ENCODE assay signal across 21 cellular contexts in genomic region chr15:75232252-75232813, GRCh38. TPM values are rescaled to one million over a fixed set of nuclear protein-coding genes. Genes with fewer than 3 reads are reported as not detected.
"Had no signal": no experiment of that assay in that cellular context is flagged by ENCODE, and none has a peak within 500 bp of the region (broad histone marks: within the 10 kb centered on the region; RNA-seq: fewer than 3 reads in every experiment).

No MANE protein-coding gene starts in this region.

- ATAC-seq: activated T-helper 17 cell treated with anti-CD3 and anti-CD28 coated beads, Interleukin-2, amount 50 U/mL, for 72 hours; right lobe of liver; stimulated activated memory B cell treated with anti-CD40 and anti-IgM and Interleukin-4, amounts not matched to agents 10 μg/mL and 1 μg/mL and 100 μg/mL, for 72 hours; T-cell had no signal

- DNase-seq: activated CD4-positive, alpha-beta memory T cell treated with anti-CD3 and anti-CD28 coated beads, Interleukin-2, amount 10 ng/mL, durations not matched to agents 7 days and 5 days; activated CD4-positive, alpha-beta T cell treated with anti-CD3 and anti-CD28 coated beads for 48 hours; activated CD4-positive, CD25-positive, alpha-beta regulatory T cell; activated naive CD4-positive, alpha-beta T cell treated with anti-CD3 and anti-CD28 coated beads for 36 hours; effector CD8-positive, alpha-beta T cell; esophagus squamous epithelium; SK-N-SH; stimulated activated CD4-positive, alpha-beta T cell treated with anti-CD3 and anti-CD28 coated beads, Interleukin-4, amount 100 ng/mL, for 4 hours; T-cell; testis; upper lobe of left lung had no signal

- H3K4me1 ChIP-seq: esophagus squamous epithelium, right lobe of liver, testis had no signal

- H3K9ac ChIP-seq: SK-N-SH had no signal

- H3K27ac ChIP-seq: esophagus squamous epithelium, right lobe of liver, testis, upper lobe of left lung had no signal

- H3K4me3 ChIP-seq: esophagus squamous epithelium, right lobe of liver, testis, upper lobe of left lung had no signal

- H3K27me3 ChIP-seq: right lobe of liver, testis, upper lobe of left lung had no signal

- H3K9me3 ChIP-seq: esophagus squamous epithelium, right lobe of liver, SK-N-SH, testis, upper lobe of left lung had no signal

- H3K4me2 ChIP-seq: SK-N-SH had no signal

- H3K36me3 ChIP-seq: esophagus squamous epithelium, right lobe of liver, upper lobe of left lung had no signal

- H3K9me2 ChIP-seq: SK-N-SH had no signal

RNA-seq across cellular contexts. Expression of gene GOLGA6C, which starts 25.8 kb away (rescaled TPM):
- total RNA-seq: activated CD4-positive, alpha-beta memory T cell treated with anti-CD3 and anti-CD28 coated beads, Interleukin-2, amount 10 ng/mL, durations not matched to agents 7 days and 5 days; activated T-helper 17 cell treated with anti-CD3 and anti-CD28 coated beads, Interleukin-2, amount 50 U/mL, for 72 hours; cerebellum; endothelial cell of umbilical vein; esophagus squamous epithelium; lung microvascular endothelial cell; omental fat pad; pulmonary artery endothelial cell; T-cell; upper lobe of left lung had no signal

RNA-seq across cellular contexts. Expression of gene GOLGA6D, which starts 50.3 kb away (rescaled TPM):
- total RNA-seq: activated CD4-positive, alpha-beta memory T cell treated with anti-CD3 and anti-CD28 coated beads, Interleukin-2, amount 10 ng/mL, durations not matched to agents 7 days and 5 days; activated naive CD4-positive, alpha-beta T cell treated with anti-CD3 and anti-CD28 coated beads for 36 hours; bronchial epithelial cell; cerebellum; endothelial cell of umbilical vein; esophagus squamous epithelium; lung microvascular endothelial cell; mesothelial cell of epicardium; pulmonary artery endothelial cell had no signal
